In genomic region chr6:148520109-148520841, GRCh38 we compare ENCODE assay signal across 9 cellular contexts.
A peak's percentile ranks its signal among the peaks of the same experiment; 100 is the strongest.
DNase-seq lines count a peak whose midpoint lies in the region; ATAC-seq, FAIRE-seq and TF ChIP-seq lines count a peak whose summit lies in the region.
"Had no signal": no experiment of that assay in that cellular context is flagged by ENCODE, and none has a peak within 500 bp of the region (broad histone marks: within the 10 kb centered on the region; RNA-seq: fewer than 3 reads in every experiment).

No MANE protein-coding gene starts in this region.

- H3K4me3 ChIP-seq in ACC112 (ENCODE audit: low read depth, low read length): no peak overlapping the region
- H3K4me3 ChIP-seq in GM12878: peak overlapping the region; percentile 40; the same call in 1 of the 2 replicates

- peaks cover 31% of the 10 kb centered on the region for H3K36me3 Mint-ChIP-seq in WTC11

- peak; percentile 65 for DNase-seq in GM12878 (ENCODE audit: low read depth, low spot score)
- no peak for DNase-seq in midbrain (lab: John Stamatoyannopoulos, UW)
- no peak for DNase-seq in A172 (ENCODE audit: low spot score)
- no peak for DNase-seq in activated naive CD4-positive, alpha-beta T cell treated with anti-CD3 and anti-CD28 coated beads, Interleukin-2, amount 50 U/mL, for 16 hours
- DNase-seq in WTC11 (ENCODE audit: low spot score): no peak
- DNase-seq: NCI-H1417 had no signal

- TF ChIP-seq CTCF in GM12878 (IDR thresholded peaks at IDR 0.05 in 2 of 3, conservative IDR thresholded peaks at IDR 0.05 in 1 of 3; ENCODE audit: control insufficient read depth in 2 of 3, extremely low read depth in 1 of 3, insufficient read depth in 1 of 3, low read depth in 3 of 3, low read length in 3 of 3): no peak
- no peak for TF ChIP-seq CTCF in WTC11 (IDR thresholded peaks at IDR 0.05)

- peak overlapping the region; percentile 57 for H3K4me2 ChIP-seq in GM12878 (ENCODE audit: control insufficient read depth, insufficient read depth)

- WGBS in GM12878 (ENCODE audit: insufficient coverage, insufficient replicate concordance, low lambda C conversion rate, missing lambda C conversion rate): 9% methylated on average over 23 of the region's 23 CpGs

- no peak for TF ChIP-seq POLR2A in GM12878 (IDR thresholded peaks at IDR 0.05; ENCODE audit: low read depth, low read length)

- TF ChIP-seq RAD21 in GM12878 (IDR thresholded peaks at IDR 0.05; ENCODE audit: insufficient read depth, low read depth, low read length): no peak

- no peak overlapping the region for H3K27ac Mint-ChIP-seq in WTC11

- H3K9me3 ChIP-seq in GM12878 (replicated peaks; ENCODE audit: control insufficient read depth, insufficient read depth, low read length): no peaks in the 10 kb centered on the region

- H3K9ac ChIP-seq in GM12878 (ENCODE audit: control insufficient read depth, insufficient read depth, low read length): no peak overlapping the region

- no TSS peak for BruUV-seq in GM12878 (replicated peaks; lab: Mats Ljungman, UMichigan)

- no peaks in the 10 kb centered on the region for H3K27me3 Mint-ChIP-seq in WTC11 (ENCODE audit: low read depth)

- H3K79me2 ChIP-seq in ACC112 (ENCODE audit: control insufficient read depth, insufficient read depth, low read length, unreplicated experiment) (peaks cover 3% of the 10 kb centered on the region), GM12878 (ENCODE audit: control insufficient read depth, insufficient read depth, low read length) (no peaks in the 10 kb centered on the region)

- H3K27me3 ChIP-seq in ACC112 (ENCODE audit: insufficient read depth, low read length) (no peaks in the 10 kb centered on the region), GM12878 (replicated peaks in 1 of 2; ENCODE audit: control insufficient read depth in 2 of 2, insufficient read depth in 2 of 2, low read length in 1 of 2) (no peaks in the 10 kb centered on the region; a peak in 1 of 4 replicates)

- intact Hi-C loops in GM12878 (cut with micrococcal nuclease; ENCODE audit: unreplicated experiment): no loop called here

- ATAC-seq in GM19351 (IDR thresholded peaks at IDR 0.05; ENCODE audit: unreplicated experiment): peak; percentile 89
- peak; percentile 92 for ATAC-seq in HG03095 (IDR thresholded peaks at IDR 0.05; ENCODE audit: unreplicated experiment)
- peak; percentile 97 for ATAC-seq in GM12878
- no peak for ATAC-seq in WTC11

- FAIRE-seq in GM12878 (lab: Jason Lieb, UNC): peak; percentile 99

- no peaks in the 10 kb centered on the region; the same call in 1 of the 2 replicates for H4K20me1 ChIP-seq in GM12878 (ENCODE audit: control insufficient read depth, insufficient read depth)

- SMC1A ChIA-PET in GM12878 (lab: Charles Lee; ENCODE audit: uncharacterized antibody, unreplicated experiment): no interaction called here

- H3K27ac ChIP-seq in ACC112 (ENCODE audit: low read depth, low read length): peak overlapping the region; percentile 100
- no peak overlapping the region for H3K27ac ChIP-seq in GM12878 (ENCODE audit: control insufficient read depth, insufficient read depth)

- POLR2A ChIA-PET in GM12878 (lab: Charles Lee) (interaction anchor here (0.6 kb wide), 1 partner anchor 329 kb away, joined by 3 read pairs; no protein-coding TSS in a partner anchor), WTC11 (lab: Charles Lee) (no interaction called here)

- peaks cover 70% of the 10 kb centered on the region for H3K4me1 Mint-ChIP-seq in WTC11

- H3K9me3 Mint-ChIP-seq in WTC11: no peaks in the 10 kb centered on the region

- peaks cover 48% of the 10 kb centered on the region for H3K4me1 ChIP-seq in ACC112 (ENCODE audit: control insufficient read depth, insufficient read depth, low read length, unreplicated experiment)
- peaks cover 6% of the 10 kb centered on the region for H3K4me1 ChIP-seq in GM12878 (ENCODE audit: control insufficient read depth, insufficient read depth, low read length)

- CTCF ChIA-PET in GM12878 (lab: Yijun Ruan, JAX) (no interaction called here), WTC11 (lab: Charles Lee) (no interaction called here)

- H3K4me3 Mint-ChIP-seq in WTC11: no peak overlapping the region

- RAD21 ChIA-PET in GM12878 (lab: Charles Lee; ENCODE audit: unreplicated experiment): no interaction called here

- peak in 1 of 2 experiments; percentile 13; a peak in 1 of 4 replicates for TF ChIP-seq EP300 in GM12878 (IDR thresholded peaks at IDR 0.05; ENCODE audit: borderline replicate concordance in 1 of 2, control insufficient read depth in 1 of 2, low read depth in 2 of 2, low read length in 2 of 2)

- H2AFZ ChIP-seq in ACC112 (ENCODE audit: low read length, unreplicated experiment) (no peak overlapping the region), GM12878 (ENCODE audit: control insufficient read depth, low read depth, low read length) (no peak overlapping the region)

- in situ Hi-C loops in GM12878 (cut with MboI): no loop called here

- peaks cover 28% of the 10 kb centered on the region; the same call in 1 of the 2 replicates for H3K36me3 ChIP-seq in ACC112 (ENCODE audit: insufficient read depth, low read length)
- no peaks in the 10 kb centered on the region for H3K36me3 ChIP-seq in GM12878 (ENCODE audit: control insufficient read depth in 2 of 2, insufficient read depth in 2 of 2, low read length in 1 of 2)

TF ChIP-seq in GM12878, 131 proteins besides CTCF, POLR2A, EP300 and RAD21 (continues in another document):
- TF ChIP-seq POLR2AphosphoS5 (IDR thresholded peaks at IDR 0.05; ENCODE audit: low read length) (no peak), CHD4 (IDR thresholded peaks at IDR 0.05) (no peak), BHLHE40 (IDR thresholded peaks at IDR 0.05; ENCODE audit: borderline replicate concordance in 1 of 2, low read depth in 2 of 2, low read length in 1 of 2) (peak in 1 of 2 experiments; percentile 19; a peak in 1 of 4 replicates), MYB (IDR thresholded peaks at IDR 0.05; ENCODE audit: borderline replicate concordance, low read depth, low read length) (no peak), CEBPZ (IDR thresholded peaks at IDR 0.05; ENCODE audit: low read depth, low read length) (no peak), DPF2 (IDR thresholded peaks at IDR 0.05) (peak; percentile 26; the same call in 1 of the 2 replicates), PAX5 (IDR thresholded peaks at IDR 0.05; ENCODE audit: borderline replicate concordance, low read depth, low read length) (peak; percentile 95), RBBP5 (conservative IDR thresholded peaks at IDR 0.05) (no peak)

TF ChIP-seq in WTC11, 78 proteins besides CTCF, POLR2A, EP300 and RAD21:
- TF ChIP-seq FOXP1 (CRISPR knock-in tag; IDR thresholded peaks at IDR 0.05; ENCODE audit: borderline replicate concordance) (no peak), ZNF512 (CRISPR knock-in tag; IDR thresholded peaks at IDR 0.05; ENCODE audit: borderline replicate concordance) (no peak), MYBL2 (CRISPR knock-in tag; IDR thresholded peaks at IDR 0.05) (no peak), TP53 (CRISPR knock-in tag; IDR thresholded peaks at IDR 0.05) (no peak), ZNF263 (CRISPR knock-in tag; IDR thresholded peaks at IDR 0.05; ENCODE audit: low read depth) (no peak), E2F4 (CRISPR knock-in tag; IDR thresholded peaks at IDR 0.05; ENCODE audit: borderline replicate concordance, low read depth) (no peak), CREB1 (CRISPR knock-in tag; IDR thresholded peaks at IDR 0.05) (no peak), PREB (CRISPR knock-in tag; IDR thresholded peaks at IDR 0.05; ENCODE audit: borderline replicate concordance) (no peak)
